Comparison of ENCODE assay signal across 29 cellular contexts in genomic region chr5:173197375-173197891, GRCh38. TPM values are rescaled to one million over a fixed set of nuclear protein-coding genes. Genes with fewer than 3 reads are reported as not detected.
"Had no signal": no experiment of that assay in that cellular context is flagged by ENCODE, and none has a peak within 500 bp of the region (broad histone marks: within the 10 kb centered on the region; RNA-seq: fewer than 3 reads in every experiment).

No MANE protein-coding gene starts in this region.

- H3K27me3 ChIP-seq: breast epithelium, testis, vagina had no signal

- H3K9ac ChIP-seq: neural progenitor cell had no signal

- H2AFZ ChIP-seq: hepatocyte, neural progenitor cell had no signal

- ATAC-seq: activated naive CD4-positive, alpha-beta T cell treated with anti-CD3 and anti-CD28 coated beads, Interleukin-2, amount 50 U/mL, for 72 hours; activated T-helper 17 cell treated with anti-CD3 and anti-CD28 coated beads, Interleukin-2, amount 50 U/mL, for 72 hours; foreskin keratinocyte; left lobe of liver; naive thymus-derived CD4-positive, alpha-beta T cell had no signal

- H3K79me2 ChIP-seq: hepatocyte had no signal

- DNase-seq: activated CD4-positive, alpha-beta T cell treated with anti-CD3 and anti-CD28 coated beads for 1 hour; activated CD4-positive, alpha-beta T cell treated with anti-CD3 and anti-CD28 coated beads, Interleukin-2, amount 50 U/mL, for 4 hours; activated CD8-positive, alpha-beta memory T cell treated with anti-CD3 and anti-CD28 coated beads for 24 hours; activated CD8-positive, alpha-beta memory T cell treated with anti-CD3 and anti-CD28 coated beads, Interleukin-2, amount 50 U/mL, for 4 hours; activated T-cell treated with anti-CD3 and anti-CD28 coated beads, Interleukin-2, amount 50 U/mL, for 24 hours; cortex of kidney; foreskin keratinocyte; immature natural killer cell; naive thymus-derived CD4-positive, alpha-beta T cell; spleen; stimulated activated CD4-positive, alpha-beta T cell treated with anti-CD3 and anti-CD28 coated beads, Interleukin-4, amount 100 ng/mL, for 1 hour; stimulated activated naive CD4-positive, alpha-beta T cell; testis had no signal

- H3K4me3 ChIP-seq: breast epithelium, hepatocyte, neural progenitor cell, spleen, testis, vagina had no signal

- H3K4me1 ChIP-seq: breast epithelium, spleen, testis, vagina had no signal

- H3K36me3 ChIP-seq: breast epithelium, neural progenitor cell, spleen, vagina had no signal

- H3K27ac ChIP-seq: breast epithelium, epithelial cell of prostate, foreskin keratinocyte, hepatocyte, neural progenitor cell, spleen, testis, vagina had no signal

- H3K4me2 ChIP-seq: hepatocyte, neural progenitor cell had no signal

- H3K9me3 ChIP-seq: testis, vagina had no signal

RNA-seq across cellular contexts. Expression of gene NKX2-5, which starts 37.6 kb away (rescaled TPM):
- total RNA-seq: activated T-helper 17 cell treated with anti-CD3 and anti-CD28 coated beads, Interleukin-2, amount 50 U/mL, for 72 hours; cerebellum; fibroblast of lung; foreskin keratinocyte; glomerular endothelial cell; hepatocyte; kidney epithelial cell; left lobe of liver; lung microvascular endothelial cell; naive thymus-derived CD4-positive, alpha-beta T cell; osteoblast; posterior vena cava; renal cortical epithelial cell; vagina had no signal
- polyA plus RNA-seq: fibroblast of lung; foreskin keratinocyte; immature natural killer cell; naive thymus-derived CD4-positive, alpha-beta T cell had no signal
